In genomic region chr5:44935871-44936270, GRCh38 we compare ENCODE assay signal across 17 cellular contexts.
A peak's percentile ranks its signal among the peaks of the same experiment; 100 is the strongest.
DNase-seq lines count a peak whose midpoint lies in the region; ATAC-seq and TF ChIP-seq lines count a peak whose summit lies in the region.
"Had no signal": no experiment of that assay in that cellular context is flagged by ENCODE, and none has a peak within 500 bp of the region (broad histone marks: within the 10 kb centered on the region; RNA-seq: fewer than 3 reads in every experiment).

No MANE protein-coding gene starts in this region.

- H3K36me3 ChIP-seq in Karpas-422 (ENCODE audit: insufficient read depth, low read length) = no peaks in the 10 kb centered on the region
- no peaks in the 10 kb centered on the region for H3K36me3 ChIP-seq in testis (ENCODE audit: low read depth, missing control alignments)
- H3K36me3 ChIP-seq in esophagus squamous epithelium = no peaks in the 10 kb centered on the region
- H3K36me3 ChIP-seq: BLaER1 treated with 17β-estradiol and CSF1 and Interleukin-3, amounts not matched to agents 10 nM and 100 nM; HAP-1 had no signal

- WGBS in testis, 2 donors = 77 to 100% methylated on average over 1 to 2 of the region's 2 CpGs
- WGBS in esophagus squamous epithelium, 2 donors = 60% methylated on average over 2 of the region's 2 CpGs; no CpG with 5 or more reads in 1 of the 2 donors

- no peak overlapping the region for H3K9ac ChIP-seq in Karpas-422 (ENCODE audit: low read length)
- H3K9ac ChIP-seq: BLaER1 treated with 17β-estradiol and CSF1 and Interleukin-3, amounts not matched to agents 10 nM and 100 nM had no signal

- no peak overlapping the region for H3K4me3 Mint-ChIP-seq in stimulated activated effector memory CD8-positive, alpha-beta T cell treated with anti-CD3 and anti-CD28 coated beads, Interleukin-12 subunit alpha, Interleukin-12 subunit beta, amount 100 ng/mL, for 72 hours
- H3K4me3 Mint-ChIP-seq: B cell; CD8-positive, alpha-beta T cell had no signal

- intact Hi-C loops in testis (cut with DNase I; ENCODE audit: low total_unique reads) = no loop called here
- intact Hi-C loops in esophagus squamous epithelium (cut with DNase I) = no loop called here

- no peak overlapping the region for H3K4me2 ChIP-seq in Karpas-422 (ENCODE audit: low read depth, low read length, poor library complexity, severe bottlenecking)
- H3K4me2 ChIP-seq: BLaER1 treated with 17β-estradiol and CSF1 and Interleukin-3, amounts not matched to agents 10 nM and 100 nM had no signal

- DNase-seq in M059J (ENCODE audit: low read depth) = peak; percentile 25
- DNase-seq in RPMI8226 = peak; percentile 62
- DNase-seq in hippocampal formation (lab: John Stamatoyannopoulos, UW) = peak; percentile 11 to 17
- DNase-seq in stimulated activated effector memory CD8-positive, alpha-beta T cell treated with anti-CD3 and anti-CD28 coated beads, Interleukin-12 subunit alpha, Interleukin-12 subunit beta, amount 100 ng/mL, for 72 hours (ENCODE audit: low spot score in 2 of 2) = no peak
- no peak for DNase-seq in GOT3 (lab: John Stamatoyannopoulos, UW)
- no peak for DNase-seq in Karpas-422
- no peak for DNase-seq in testis
- no peak for DNase-seq in esophagus squamous epithelium (lab: John Stamatoyannopoulos, UW)
- DNase-seq: 8988T; Calu3; CD8-positive, alpha-beta T cell; DMS79 treated with DMSO at 0.1 percent for 48 hours; GF-D8; IMR-90 had no signal

- no peak for TF ChIP-seq POLR2A in testis (IDR thresholded peaks at IDR 0.05)
- no peak for TF ChIP-seq POLR2A in esophagus squamous epithelium (IDR thresholded peaks at IDR 0.05)

- H3K27ac Mint-ChIP-seq in stimulated activated effector memory CD8-positive, alpha-beta T cell treated with anti-CD3 and anti-CD28 coated beads, Interleukin-12 subunit alpha, Interleukin-12 subunit beta, amount 100 ng/mL, for 72 hours = no peak overlapping the region
- H3K27ac Mint-ChIP-seq: B cell; CD8-positive, alpha-beta T cell had no signal

- H3K79me2 ChIP-seq in Karpas-422 (ENCODE audit: low read length) = no peaks in the 10 kb centered on the region

- ATAC-seq in stimulated activated effector memory CD8-positive, alpha-beta T cell treated with anti-CD3 and anti-CD28 coated beads, Interleukin-12 subunit alpha, Interleukin-12 subunit beta, amount 100 ng/mL, for 72 hours = peak; percentile 8
- ATAC-seq: CD8-positive, alpha-beta T cell had no signal

- peaks cover 10% of the 10 kb centered on the region for H3K9me3 Mint-ChIP-seq in stimulated activated effector memory CD8-positive, alpha-beta T cell treated with anti-CD3 and anti-CD28 coated beads, Interleukin-12 subunit alpha, Interleukin-12 subunit beta, amount 100 ng/mL, for 72 hours

- H3K4me3 ChIP-seq in Karpas-422 (ENCODE audit: low read length) (no peak overlapping the region), testis (no peak overlapping the region), esophagus squamous epithelium (no peak overlapping the region)
- H3K4me3 ChIP-seq: BLaER1 treated with 17β-estradiol and CSF1 and Interleukin-3, amounts not matched to agents 10 nM and 100 nM; HAP-1 had no signal

- no peaks in the 10 kb centered on the region for H3K9me2 ChIP-seq in Karpas-422 (replicated peaks; ENCODE audit: insufficient read depth, low read length)

- H3K4me1 Mint-ChIP-seq in stimulated activated effector memory CD8-positive, alpha-beta T cell treated with anti-CD3 and anti-CD28 coated beads, Interleukin-12 subunit alpha, Interleukin-12 subunit beta, amount 100 ng/mL, for 72 hours = no peaks in the 10 kb centered on the region
- H3K4me1 Mint-ChIP-seq: B cell had no signal

- H3K36me3 Mint-ChIP-seq in stimulated activated effector memory CD8-positive, alpha-beta T cell treated with anti-CD3 and anti-CD28 coated beads, Interleukin-12 subunit alpha, Interleukin-12 subunit beta, amount 100 ng/mL, for 72 hours = peaks cover 5% of the 10 kb centered on the region
- H3K36me3 Mint-ChIP-seq: CD8-positive, alpha-beta T cell had no signal

- no peaks in the 10 kb centered on the region for H4K20me1 ChIP-seq in Karpas-422 (ENCODE audit: insufficient read depth, low read depth, low read length)
- H4K20me1 ChIP-seq: BLaER1 treated with 17β-estradiol and CSF1 and Interleukin-3, amounts not matched to agents 10 nM and 100 nM had no signal

- H3K27me3 ChIP-seq in Karpas-422 (ENCODE audit: low read length) (no peaks in the 10 kb centered on the region), testis (no peaks in the 10 kb centered on the region), esophagus squamous epithelium (no peaks in the 10 kb centered on the region)
- H3K27me3 ChIP-seq: BLaER1 treated with 17β-estradiol and CSF1 and Interleukin-3, amounts not matched to agents 10 nM and 100 nM had no signal

- H3K27ac ChIP-seq in Karpas-422 (ENCODE audit: low read length) = no peak overlapping the region
- no peak overlapping the region for H3K27ac ChIP-seq in testis
- H3K27ac ChIP-seq in esophagus squamous epithelium = no peak overlapping the region
- H3K27ac ChIP-seq: BLaER1 treated with 17β-estradiol and CSF1 and Interleukin-3, amounts not matched to agents 10 nM and 100 nM had no signal

- H3K9me3 ChIP-seq in Karpas-422 (ENCODE audit: low read length) = no peaks in the 10 kb centered on the region
- no peaks in the 10 kb centered on the region for H3K9me3 ChIP-seq in testis
- H3K9me3 ChIP-seq in esophagus squamous epithelium = no peaks in the 10 kb centered on the region
- H3K9me3 ChIP-seq: BLaER1 treated with 17β-estradiol and CSF1 and Interleukin-3, amounts not matched to agents 10 nM and 100 nM; HAP-1 had no signal

- TF ChIP-seq CTCF in testis (IDR thresholded peaks at IDR 0.05) = no peak
- TF ChIP-seq CTCF in esophagus squamous epithelium (IDR thresholded peaks at IDR 0.05) = no peak

- no peak overlapping the region for H2AFZ ChIP-seq in Karpas-422 (ENCODE audit: low read length)

- H3K4me1 ChIP-seq in Karpas-422 (ENCODE audit: low read length) = no peaks in the 10 kb centered on the region
- no peaks in the 10 kb centered on the region for H3K4me1 ChIP-seq in testis
- H3K4me1 ChIP-seq in esophagus squamous epithelium = no peaks in the 10 kb centered on the region

Comparison
In these comparisons a context has a peak if more than half of its experiments do, and no peak if none do; other contexts are left out.
1. DNase-seq: peak in M059J (single experiment), RPMI8226 (single experiment) and hippocampal formation (2 of 2); none in stimulated activated effector memory CD8-positive, alpha-beta T cell treated with anti-CD3 and anti-CD28 coated beads, Interleukin-12 subunit alpha, Interleukin-12 subunit beta, amount 100 ng/mL, for 72 hours (0 of 2), GOT3 (single experiment), Karpas-422 (single experiment), testis (single experiment) and esophagus squamous epithelium (single experiment).